Comparison of ENCODE assay signal across 3 cellular contexts in genomic region chr7:9023895-9024294, GRCh38.
"Had no signal": no experiment of that assay in that cellular context is flagged by ENCODE, and none has a peak within 500 bp of the region (broad histone marks: within the 10 kb centered on the region; RNA-seq: fewer than 3 reads in every experiment).

No MANE protein-coding gene starts in this region.

- ATAC-seq: GM12878 had no signal

- H3K4me3 ChIP-seq: GM12878 had no signal

- DNase-seq: GDM1, GF-D8 had no signal
